ENCODE assay signal across 16 cellular contexts in genomic region chr15:61654918-61655317, GRCh38.
DNase-seq lines count a peak whose midpoint lies in the region; ATAC-seq and TF ChIP-seq lines count a peak whose summit lies in the region.
"Had no signal": no experiment of that assay in that cellular context is flagged by ENCODE, and none has a peak within 500 bp of the region (broad histone marks: within the 10 kb centered on the region; RNA-seq: fewer than 3 reads in every experiment).

No MANE protein-coding gene starts in this region.

- CTCF ChIA-PET in CD4-positive, alpha-beta memory T cell (lab: Charles Lee; ENCODE audit: partially characterized antibody) = no interaction called here

- TF ChIP-seq POLR2A in gastrocnemius medialis (IDR thresholded peaks at IDR 0.05) = no peak
- TF ChIP-seq POLR2A in sigmoid colon (IDR thresholded peaks at IDR 0.05) = no peak

- no peak for TF ChIP-seq EP300 in sigmoid colon (IDR thresholded peaks at IDR 0.05)

- H3K27ac ChIP-seq in left ventricle myocardium inferior (replicated peaks) = peak overlapping the region; percentile 56
- peak overlapping the region; percentile 46 to 82 (median 74) for H3K27ac ChIP-seq in gastrocnemius medialis
- peak overlapping the region; percentile 70 for H3K27ac ChIP-seq in urinary bladder (ENCODE audit: low read depth)
- no peak overlapping the region for H3K27ac ChIP-seq in CD4-positive, alpha-beta memory T cell (ENCODE audit: low read depth, low read length)
- no peak overlapping the region for H3K27ac ChIP-seq in sigmoid colon

- DNase-seq in brain pericyte (ENCODE audit: low read depth, low spot score) (peak; percentile 6), left ventricle myocardium inferior (peak; percentile 16), gastrocnemius medialis (peak; percentile 58 to 69), sigmoid colon (no peak), mucosa of descending colon (no peak)
- DNase-seq in CD4-positive, alpha-beta memory T cell = no peak
- DNase-seq: activated naive CD4-positive, alpha-beta T cell treated with anti-CD3 and anti-CD28 coated beads for 36 hours; activated T-cell treated with anti-CD3 and anti-CD28 coated beads for 4 hours; HFFc6; Karpas-422; left colon; NCI-H2171; nucleus accumbens had no signal

- peak; percentile 70 to 84 for ATAC-seq in gastrocnemius medialis
- ATAC-seq in mucosa of descending colon = no peak
- ATAC-seq: Panc1 had no signal

- H3K27me3 ChIP-seq in left ventricle myocardium inferior (ENCODE audit: low read depth) (peaks cover 36% of the 10 kb centered on the region), gastrocnemius medialis (no peaks in the 10 kb centered on the region), sigmoid colon (peaks cover 0 to under 1% (median 0%) of the 10 kb centered on the region in 3 donors)
- no peaks in the 10 kb centered on the region for H3K27me3 ChIP-seq in CD4-positive, alpha-beta memory T cell (ENCODE audit: insufficient read depth, low read length)

- H3K27ac Mint-ChIP-seq in CD4-positive, alpha-beta memory T cell = no peak overlapping the region
- H3K27ac Mint-ChIP-seq: activated naive CD4-positive, alpha-beta T cell treated with anti-CD3 and anti-CD28 coated beads for 36 hours; HFFc6 had no signal

- 88% methylated on average over 12 of the region's 12 CpGs for WGBS in urinary bladder
- WGBS in sigmoid colon, 2 donors = 91 to 94% methylated on average over 12 of the region's 12 CpGs

- no peaks in the 10 kb centered on the region for H3K4me1 ChIP-seq in left ventricle myocardium inferior
- peaks cover 9 to 23% of the 10 kb centered on the region in 2 donors for H3K4me1 ChIP-seq in gastrocnemius medialis
- H3K4me1 ChIP-seq in urinary bladder (ENCODE audit: insufficient read depth) = no peaks in the 10 kb centered on the region
- no peaks in the 10 kb centered on the region for H3K4me1 ChIP-seq in CD4-positive, alpha-beta memory T cell (ENCODE audit: insufficient read depth, low read length)
- H3K4me1 ChIP-seq in sigmoid colon = no peaks in the 10 kb centered on the region
- no peaks in the 10 kb centered on the region for H3K4me1 ChIP-seq in mucosa of descending colon (ENCODE audit: low read depth)

- H3K4me3 ChIP-seq in left ventricle myocardium inferior (no peak overlapping the region), gastrocnemius medialis (no peak overlapping the region), urinary bladder (ENCODE audit: low read depth, low read length) (no peak overlapping the region), sigmoid colon (no peak overlapping the region), mucosa of descending colon (no peak overlapping the region)
- H3K4me3 ChIP-seq in CD4-positive, alpha-beta memory T cell (ENCODE audit: low read length in 2 of 2) = no peak overlapping the region
- H3K4me3 ChIP-seq: smooth muscle cell had no signal

- POLR2A ChIA-PET in CD4-positive, alpha-beta memory T cell (lab: Charles Lee; ENCODE audit: partially characterized antibody) = no interaction called here

- H3K36me3 ChIP-seq in left ventricle myocardium inferior (no peaks in the 10 kb centered on the region), gastrocnemius medialis (no peaks in the 10 kb centered on the region), urinary bladder (ENCODE audit: insufficient read depth) (no peaks in the 10 kb centered on the region), sigmoid colon (no peaks in the 10 kb centered on the region), mucosa of descending colon (ENCODE audit: low read depth) (no peaks in the 10 kb centered on the region)
- H3K36me3 ChIP-seq in CD4-positive, alpha-beta memory T cell (ENCODE audit: insufficient read depth, low read length) = no peaks in the 10 kb centered on the region

- peaks cover 6% of the 10 kb centered on the region for H3K9me3 ChIP-seq in left ventricle myocardium inferior (replicated peaks)
- no peaks in the 10 kb centered on the region for H3K9me3 ChIP-seq in gastrocnemius medialis
- no peaks in the 10 kb centered on the region for H3K9me3 ChIP-seq in CD4-positive, alpha-beta memory T cell (ENCODE audit: control insufficient read depth in 1 of 2, low read length in 2 of 2)
- H3K9me3 ChIP-seq in sigmoid colon = no peaks in the 10 kb centered on the region
- H3K9me3 ChIP-seq in mucosa of descending colon = no peaks in the 10 kb centered on the region

- H3K36me3 Mint-ChIP-seq in CD4-positive, alpha-beta memory T cell = no peaks in the 10 kb centered on the region

- no peak overlapping the region for H3K4me3 Mint-ChIP-seq in CD4-positive, alpha-beta memory T cell
- H3K4me3 Mint-ChIP-seq: activated naive CD4-positive, alpha-beta T cell treated with anti-CD3 and anti-CD28 coated beads for 36 hours; HFFc6 had no signal

- no peaks in the 10 kb centered on the region for H3K4me1 Mint-ChIP-seq in CD4-positive, alpha-beta memory T cell

- in situ Hi-C loops in gastrocnemius medialis (cut with MboI; ENCODE audit: low sequenced_read_pairs in 4 of 4) = no loop called here

- TF ChIP-seq CTCF in left ventricle myocardium inferior (IDR thresholded peaks at IDR 0.05; ENCODE audit: borderline replicate concordance) (no peak), gastrocnemius medialis (IDR thresholded peaks at IDR 0.05 in 4 of 5, conservative IDR thresholded peaks at IDR 0.05 in 1 of 5) (no peak), sigmoid colon (IDR thresholded peaks at IDR 0.05) (no peak), mucosa of descending colon (IDR thresholded peaks at IDR 0.05) (no peak)

- peaks cover 0 to 1% (median 0%) of the 10 kb centered on the region in 8 donors for H3K9me3 Mint-ChIP-seq in CD4-positive, alpha-beta memory T cell
- H3K9me3 Mint-ChIP-seq: activated naive CD4-positive, alpha-beta T cell treated with anti-CD3 and anti-CD28 coated beads for 36 hours had no signal

- intact Hi-C loops in left ventricle myocardium inferior (cut with micrococcal nuclease) = no loop called here
- intact Hi-C loops in gastrocnemius medialis (cut with DNase I; ENCODE audit: low total_unique reads) = no loop called here
- intact Hi-C loops in CD4-positive, alpha-beta memory T cell (cut with micrococcal nuclease) = no loop called here
- intact Hi-C loops in sigmoid colon (cut with DNase I) = no loop called here
- intact Hi-C loops in mucosa of descending colon (cut with DNase I, micrococcal nuclease) = no loop called here

- peaks cover 2 to 13% of the 10 kb centered on the region in 2 donors for H3K27me3 Mint-ChIP-seq in CD4-positive, alpha-beta memory T cell

Comparison
In these comparisons a context has a peak if more than half of its experiments do, and no peak if none do; other contexts are left out.
1. DNase-seq: peak in brain pericyte (single experiment), left ventricle myocardium inferior (single experiment) and gastrocnemius medialis (2 of 2); none in CD4-positive, alpha-beta memory T cell (0 of 5), sigmoid colon (single experiment) and mucosa of descending colon (0 of 3).
2. H3K27ac ChIP-seq: peak in left ventricle myocardium inferior (single experiment), gastrocnemius medialis (4 of 4) and urinary bladder (single experiment); none in CD4-positive, alpha-beta memory T cell (single experiment) and sigmoid colon (0 of 4).